Comparison of ENCODE assay signal across 12 cellular contexts in the genomic region with DNA sequence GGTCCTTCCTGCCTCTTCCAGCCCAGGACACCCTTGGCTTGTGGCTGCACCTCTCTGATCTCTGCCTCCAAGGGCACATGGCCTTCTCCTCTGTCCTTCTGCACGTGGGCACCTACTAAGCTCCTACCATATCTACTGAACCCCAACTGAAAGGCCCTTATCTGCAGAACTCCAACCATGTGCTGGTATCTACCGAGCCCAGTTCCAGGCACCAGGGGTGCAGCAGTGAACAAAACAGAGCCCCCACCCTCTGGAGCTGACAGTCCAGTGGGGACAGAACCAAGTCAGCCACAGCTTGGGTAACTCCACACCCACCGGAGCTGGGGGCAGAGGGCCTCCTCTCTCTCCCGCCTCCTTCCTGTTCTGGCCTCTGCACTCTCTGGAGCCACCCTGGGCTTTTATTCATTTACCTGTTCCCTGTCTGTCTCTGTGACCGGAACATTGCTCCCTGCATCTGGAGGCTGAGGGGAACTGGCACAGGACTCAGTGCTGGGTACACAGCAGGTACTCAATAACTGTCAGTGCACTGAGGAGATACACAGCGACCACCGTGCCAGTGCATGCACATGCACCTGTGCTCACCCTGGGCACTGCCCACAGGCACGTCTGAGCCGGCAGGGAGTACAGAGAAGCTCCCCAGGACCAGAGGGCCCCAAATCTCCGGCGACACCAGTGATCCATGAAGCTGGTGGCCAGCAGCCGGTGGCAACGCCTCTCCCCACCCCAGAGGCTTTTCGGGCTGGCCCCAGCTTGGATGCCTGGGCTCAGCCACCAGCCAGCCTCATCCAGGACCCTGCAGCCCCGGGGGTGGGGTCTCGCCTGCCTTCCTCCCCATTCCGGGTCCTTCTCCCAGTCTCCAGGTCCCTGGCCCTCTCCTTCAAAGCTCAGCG. TPM values are rescaled to one million over a fixed set of nuclear protein-coding genes. Genes with fewer than 3 reads are reported as not detected.
DNase-seq lines count a peak whose midpoint lies in the region; ATAC-seq and TF ChIP-seq lines count a peak whose summit lies in the region.
"Had no signal": no experiment of that assay in that cellular context is flagged by ENCODE, and none has a peak within 500 bp of the region (broad histone marks: within the 10 kb centered on the region; RNA-seq: fewer than 3 reads in every experiment).

No MANE protein-coding gene starts in this region.

- ATAC-seq in heart left ventricle = no peak
- no peak for ATAC-seq in left cardiac atrium
- ATAC-seq in lower lobe of right lung = no peak
- ATAC-seq in HG03469 (IDR thresholded peaks at IDR 0.05; ENCODE audit: unreplicated experiment) = no peak

- intact Hi-C loops in heart left ventricle (cut with DNase I) = no loop called here
- intact Hi-C loops in left cardiac atrium (cut with DNase I) = no loop called here
- intact Hi-C loops in lower lobe of right lung (cut with DNase I) = no loop called here

- in situ Hi-C loops in brain microvascular endothelial cell (cut with HindIII; ENCODE audit: low pct_ligation_motif_present, low sequenced_read_pairs) = no loop called here

- H3K4me3 ChIP-seq in heart left ventricle (peak overlapping the region in 9 of 12 donors; percentile 8 to 97 (median 89)), brain microvascular endothelial cell (ENCODE audit: low read depth, low read length) (peak overlapping the region; percentile 90), lower lobe of right lung (peak overlapping the region; percentile 88), urinary bladder (ENCODE audit: low read depth, low read length) (peak overlapping the region; percentile 61)

- H3K27me3 ChIP-seq in heart left ventricle (no peaks in the 10 kb centered on the region), brain microvascular endothelial cell (replicated peaks) (no peaks in the 10 kb centered on the region), lower lobe of right lung (ENCODE audit: low read depth) (no peaks in the 10 kb centered on the region)

- no peak for TF ChIP-seq CTCF in heart left ventricle (IDR thresholded peaks at IDR 0.05)
- no peak for TF ChIP-seq CTCF in brain microvascular endothelial cell (IDR thresholded peaks at IDR 0.05; ENCODE audit: low read depth, low read length, missing control alignments)
- TF ChIP-seq CTCF in lower lobe of right lung (IDR thresholded peaks at IDR 0.05) = no peak

- peak overlapping the region in 1 of 12 donors; percentile 80 for H3K27ac ChIP-seq in heart left ventricle
- no peak overlapping the region for H3K27ac ChIP-seq in brain microvascular endothelial cell
- peak overlapping the region; percentile 80 for H3K27ac ChIP-seq in lower lobe of right lung
- H3K27ac ChIP-seq in urinary bladder (ENCODE audit: low read depth) = no peak overlapping the region

- H3K4me1 ChIP-seq in heart left ventricle = peaks cover 3 to 75% (median 57%) of the 10 kb centered on the region in 12 donors
- peaks cover 84% of the 10 kb centered on the region for H3K4me1 ChIP-seq in lower lobe of right lung
- no peaks in the 10 kb centered on the region for H3K4me1 ChIP-seq in urinary bladder (ENCODE audit: insufficient read depth)

- H3K36me3 ChIP-seq in heart left ventricle = no peaks in the 10 kb centered on the region
- no peaks in the 10 kb centered on the region for H3K36me3 ChIP-seq in brain microvascular endothelial cell (replicated peaks)
- no peaks in the 10 kb centered on the region for H3K36me3 ChIP-seq in lower lobe of right lung
- H3K36me3 ChIP-seq in urinary bladder (ENCODE audit: insufficient read depth) = no peaks in the 10 kb centered on the region
- H3K36me3 ChIP-seq: BE2C had no signal

- TF ChIP-seq POLR2A in heart left ventricle (IDR thresholded peaks at IDR 0.05) = no peak

- H3K9me3 ChIP-seq in heart left ventricle (no peaks in the 10 kb centered on the region), lower lobe of right lung (no peaks in the 10 kb centered on the region)
- H3K9me3 ChIP-seq: BE2C had no signal

- WGBS in heart left ventricle, 4 donors = 69 to 89% (median 84%) methylated on average over 16 to 18 of the region's 18 CpGs
- WGBS in urinary bladder = 83% methylated on average over 18 of the region's 18 CpGs

- DNase-seq in heart left ventricle = no peak
- no peak for DNase-seq in left cardiac atrium
- DNase-seq in brain microvascular endothelial cell = no peak
- DNase-seq in lower lobe of right lung = no peak
- no peak for DNase-seq in stimulated activated CD4-positive, alpha-beta T cell treated with anti-CD3 and anti-CD28 coated beads, Interleukin-4, amount 100 ng/mL, for 24 hours
- DNase-seq in NCI-H1694 treated with DMSO at 0.1 percent for 48 hours (lab: John Stamatoyannopoulos, UW) = no peak
- DNase-seq: activated naive CD8-positive, alpha-beta T cell treated with anti-CD3 and anti-CD28 coated beads for 36 hours; BE2C; hippocampal formation; NCI-H748 treated with DMSO at 0.1 percent for 48 hours had no signal

RNA-seq across cellular contexts. Expression of gene MICALL2, which starts 2.0 kb away (rescaled TPM):
- total RNA-seq in heart left ventricle = 10 to 100 TPM in 2 of 9 donors, 1 to 10 TPM in 7; 2.5 to 18.3 (median 7.3) TPM
- polyA plus RNA-seq in heart left ventricle = 10 to 100 TPM; 10.9 to 12.6 TPM
- total RNA-seq in left cardiac atrium = 10 to 100 TPM in 1 of 2 donors, 1 to 10 TPM in 1; 9.9 to 21.8 TPM
- 28.9 TPM for total RNA-seq in lower lobe of right lung
- total RNA-seq in urinary bladder = 8.4 TPM
- polyA plus RNA-seq in urinary bladder = 40.0 TPM

RNA-seq across cellular contexts. Expression of gene INTS1, which starts 46.9 kb away (rescaled TPM):
- total RNA-seq in heart left ventricle (10 to 100 TPM; 35.5 to 67.4 (median 45.3) TPM), left cardiac atrium (10 to 100 TPM; 26.9 to 42.4 TPM), lower lobe of right lung (50.8 TPM), urinary bladder (13.7 TPM)
- polyA plus RNA-seq in heart left ventricle (10 to 100 TPM; 41.9 to 46.0 TPM), urinary bladder (55.6 TPM)
